ENCODE assay signal across 14 cellular contexts in genomic region chr16:73315645-73316044, GRCh38.
DNase-seq lines count a peak whose midpoint lies in the region; ATAC-seq, FAIRE-seq and TF ChIP-seq lines count a peak whose summit lies in the region.
"Had no signal": no experiment of that assay in that cellular context is flagged by ENCODE, and none has a peak within 500 bp of the region (broad histone marks: within the 10 kb centered on the region; RNA-seq: fewer than 3 reads in every experiment).

No MANE protein-coding gene starts in this region.

- DNase-seq in OCI-LY7 (ENCODE audit: low spot score) (peak; percentile 55), heart right ventricle (no peak), psoas muscle (no peak), pancreas (no peak), DMS53 treated with DMSO at 0.1 percent for 48 hours (lab: John Stamatoyannopoulos, UW; ENCODE audit: unreplicated experiment) (no peak)
- DNase-seq: CD4-positive, alpha-beta T cell; effector CD8-positive, alpha-beta T cell; heart left ventricle; MG63; SW 1271 had no signal

- no peaks in the 10 kb centered on the region for H3K9me2 ChIP-seq in OCI-LY7 (ENCODE audit: insufficient read depth, low read length)

- TF ChIP-seq CTCF in OCI-LY7 (conservative IDR thresholded peaks at IDR 0.05; ENCODE audit: low read length) (no peak), heart right ventricle (IDR thresholded peaks at IDR 0.05) (no peak), psoas muscle (IDR thresholded peaks at IDR 0.05) (no peak), pancreas (IDR thresholded peaks at IDR 0.05) (no peak)

- CTCF ChIA-PET in OCI-LY7 (lab: Charles Lee; ENCODE audit: unreplicated experiment) = no interaction called here

- H3K4me3 ChIP-seq in OCI-LY7 (ENCODE audit: low read depth, low read length, poor library complexity, severe bottlenecking) = no peak overlapping the region
- H3K4me3 ChIP-seq in heart right ventricle = no peak overlapping the region
- H3K4me3 ChIP-seq in psoas muscle = no peak overlapping the region
- no peak overlapping the region for H3K4me3 ChIP-seq in pancreas
- H3K4me3 ChIP-seq: heart left ventricle, lung, MG63 had no signal

- H3K79me2 ChIP-seq in OCI-LY7 (ENCODE audit: insufficient read depth, low read depth, low read length) = no peaks in the 10 kb centered on the region

- 65 to 79% methylated on average over 7 of the region's 7 CpGs for WGBS in heart right ventricle, 2 donors
- 68 to 72% (median 70%) methylated on average over 7 of the region's 7 CpGs for WGBS in psoas muscle, 3 donors
- 49 to 69% methylated on average over 7 of the region's 7 CpGs for whole genome bisulfite sequencing in pancreas, 2 donors

- peak overlapping the region; percentile 25; the same call in 1 of the 2 replicates for H2AFZ ChIP-seq in OCI-LY7 (ENCODE audit: low read length)

- BruUV-seq in OCI-LY7 (replicated peaks; lab: Mats Ljungman, UMichigan) = no TSS peak

- no peaks in the 10 kb centered on the region for H4K20me1 ChIP-seq in OCI-LY7 (ENCODE audit: insufficient read depth, low read length)

- peaks cover 0 to 3% (median 0%) of the 10 kb centered on the region in 7 donors for H3K27me3 ChIP-seq in heart right ventricle
- H3K27me3 ChIP-seq in psoas muscle (ENCODE audit: insufficient read depth in 3 of 3, low read length in 2 of 3) = no peaks in the 10 kb centered on the region
- no peaks in the 10 kb centered on the region for H3K27me3 ChIP-seq in pancreas
- H3K27me3 ChIP-seq: heart left ventricle, MG63 had no signal

- peak; percentile 82 for ATAC-seq in GM18519 (IDR thresholded peaks at IDR 0.05; ENCODE audit: low FRiP score, unreplicated experiment)
- peak; percentile 92 for ATAC-seq in GM21447 (IDR thresholded peaks at IDR 0.05; ENCODE audit: unreplicated experiment)
- peak; percentile 91 for ATAC-seq in HG03103 (IDR thresholded peaks at IDR 0.05; ENCODE audit: low read depth, unreplicated experiment)
- no peak for ATAC-seq in heart right ventricle
- no peak for ATAC-seq in psoas muscle
- no peak for ATAC-seq in pancreas
- ATAC-seq: heart left ventricle had no signal

- POLR2A ChIA-PET in OCI-LY7 (lab: Charles Lee) = no interaction called here

- H3K9me3 ChIP-seq in OCI-LY7 (ENCODE audit: low read length) = no peaks in the 10 kb centered on the region
- H3K9me3 ChIP-seq in heart right ventricle = peaks cover 0 to 11% (median 0%) of the 10 kb centered on the region in 11 donors
- H3K9me3 ChIP-seq in psoas muscle = no peaks in the 10 kb centered on the region
- H3K9me3 ChIP-seq in pancreas = no peaks in the 10 kb centered on the region
- H3K9me3 ChIP-seq: heart left ventricle, MG63 had no signal

- H3K4me2 ChIP-seq in OCI-LY7 (ENCODE audit: low read length) = peak overlapping the region; percentile 36

- H3K36me3 ChIP-seq in OCI-LY7 (ENCODE audit: insufficient read depth, low read length) = no peaks in the 10 kb centered on the region
- H3K36me3 ChIP-seq in heart right ventricle = no peaks in the 10 kb centered on the region
- no peaks in the 10 kb centered on the region for H3K36me3 ChIP-seq in psoas muscle (ENCODE audit: insufficient read depth in 1 of 2, low read depth in 1 of 2)
- no peaks in the 10 kb centered on the region for H3K36me3 ChIP-seq in pancreas
- H3K36me3 ChIP-seq: heart left ventricle, MG63 had no signal

- H3K4me1 ChIP-seq in OCI-LY7 (ENCODE audit: insufficient read depth, low read length, poor library complexity, severe bottlenecking) (peaks cover 10% of the 10 kb centered on the region), heart right ventricle (no peaks in the 10 kb centered on the region), psoas muscle (no peaks in the 10 kb centered on the region), pancreas (no peaks in the 10 kb centered on the region)
- H3K4me1 ChIP-seq: heart left ventricle had no signal

- intact Hi-C loops in OCI-LY7 (cut with micrococcal nuclease; ENCODE audit: unreplicated experiment) = no loop called here
- intact Hi-C loops in heart right ventricle (cut with DNase I) = no loop called here
- intact Hi-C loops in psoas muscle (cut with DNase I) = no loop called here
- intact Hi-C loops in pancreas (cut with DNase I) = no loop called here

- H3K27ac ChIP-seq in OCI-LY7 (ENCODE audit: low read depth, low read length, poor library complexity, severe bottlenecking) (no peak overlapping the region), heart right ventricle (no peak overlapping the region), psoas muscle (no peak overlapping the region), pancreas (no peak overlapping the region)
- H3K27ac ChIP-seq: heart left ventricle had no signal

- FAIRE-seq in pancreas (lab: Jason Lieb, UNC) = no peak

Comparison
In these comparisons a context has a peak if more than half of its experiments do, and no peak if none do; other contexts are left out.
1. ATAC-seq: peak in GM18519 (single experiment), GM21447 (single experiment) and HG03103 (single experiment); none in heart right ventricle (0 of 8), psoas muscle (0 of 4) and pancreas (0 of 4).